ENCODE assay signal across 18 cellular contexts in genomic region chr11:109425554-109425953, GRCh38. TPM values are rescaled to one million over a fixed set of nuclear protein-coding genes. Genes with fewer than 3 reads are reported as not detected.
DNase-seq lines count a peak whose midpoint lies in the region; ATAC-seq and TF ChIP-seq lines count a peak whose summit lies in the region.
"Had no signal": no experiment of that assay in that cellular context is flagged by ENCODE, and none has a peak within 500 bp of the region (broad histone marks: within the 10 kb centered on the region; RNA-seq: fewer than 3 reads in every experiment).

No MANE protein-coding gene starts in this region.

- DNase-seq in AG10803 (ENCODE audit: low read depth), result peak; percentile 47
- DNase-seq in D341Med (ENCODE audit: low spot score), result peak; percentile 28
- DNase-seq in NCI-H69 (lab: John Stamatoyannopoulos, UW), result peak; percentile 59
- DNase-seq in fibroblast of pulmonary artery (ENCODE audit: low read depth), result no peak
- DNase-seq in activated CD4-positive, alpha-beta memory T cell treated with anti-CD3 and anti-CD28 coated beads, Interleukin-2, amount 10 ng/mL, durations not matched to agents 7 days and 5 days, result no peak
- no peak for DNase-seq in NCI-H187 treated with DMSO at 0.1 percent for 48 hours (lab: John Stamatoyannopoulos, UW)
- DNase-seq: CD8-positive, alpha-beta memory T cell; NCI-H1694 treated with DMSO at 0.1 percent for 48 hours; stimulated activated CD4-positive, alpha-beta T cell treated with anti-CD3 and anti-CD28 coated beads, Interleukin-4, amount 100 ng/mL, for 4 hours had no signal

- no peak for ATAC-seq in HG02571 (IDR thresholded peaks at IDR 0.05; ENCODE audit: unreplicated experiment)
- ATAC-seq: activated CD4-positive, alpha-beta T cell treated with anti-CD3 and anti-CD28 coated beads for 36 hours; K562; left colon had no signal

- H3K4me1 Mint-ChIP-seq in activated CD4-positive, alpha-beta memory T cell treated with anti-CD3 and anti-CD28 coated beads, Interleukin-2, amount 10 ng/mL, durations not matched to agents 7 days and 5 days, result no peaks in the 10 kb centered on the region
- H3K4me1 Mint-ChIP-seq: activated CD4-positive, alpha-beta T cell treated with anti-CD3 and anti-CD28 coated beads for 36 hours; activated naive CD4-positive, alpha-beta T cell treated with anti-CD3 and anti-CD28 coated beads, Interleukin-2, amount 10 ng/mL, durations not matched to agents 7 days and 5 days; CD8-positive, alpha-beta memory T cell had no signal

- POLR2A ChIA-PET in activated CD4-positive, alpha-beta memory T cell treated with anti-CD3 and anti-CD28 coated beads, Interleukin-2, amount 10 ng/mL, durations not matched to agents 7 days and 5 days (lab: Charles Lee), result no interaction called here

- no peaks in the 10 kb centered on the region for H3K9me3 Mint-ChIP-seq in activated CD4-positive, alpha-beta memory T cell treated with anti-CD3 and anti-CD28 coated beads, Interleukin-2, amount 10 ng/mL, durations not matched to agents 7 days and 5 days
- H3K9me3 Mint-ChIP-seq: activated naive CD4-positive, alpha-beta T cell treated with anti-CD3 and anti-CD28 coated beads, Interleukin-2, amount 10 ng/mL, durations not matched to agents 7 days and 5 days had no signal

- H3K27me3 Mint-ChIP-seq in activated CD4-positive, alpha-beta memory T cell treated with anti-CD3 and anti-CD28 coated beads, Interleukin-2, amount 10 ng/mL, durations not matched to agents 7 days and 5 days, result peaks cover 22% of the 10 kb centered on the region

- TF ChIP-seq CTCF in AG10803 (conservative IDR thresholded peaks at IDR 0.05; ENCODE audit: low read length), result peak; percentile 33; the same call in 1 of the 2 replicates
- TF ChIP-seq CTCF in fibroblast of pulmonary artery (IDR thresholded peaks at IDR 0.05; ENCODE audit: low read length, missing control alignments), result peak; percentile 6

- no peak overlapping the region for H3K27ac Mint-ChIP-seq in activated CD4-positive, alpha-beta memory T cell treated with anti-CD3 and anti-CD28 coated beads, Interleukin-2, amount 10 ng/mL, durations not matched to agents 7 days and 5 days
- H3K27ac Mint-ChIP-seq: activated CD4-positive, alpha-beta T cell treated with anti-CD3 and anti-CD28 coated beads for 36 hours; activated naive CD4-positive, alpha-beta T cell treated with anti-CD3 and anti-CD28 coated beads, Interleukin-2, amount 10 ng/mL, durations not matched to agents 7 days and 5 days; CD8-positive, alpha-beta memory T cell had no signal

- H3K36me3 Mint-ChIP-seq in activated CD4-positive, alpha-beta memory T cell treated with anti-CD3 and anti-CD28 coated beads, Interleukin-2, amount 10 ng/mL, durations not matched to agents 7 days and 5 days (ENCODE audit: low read depth), result no peaks in the 10 kb centered on the region
- H3K36me3 Mint-ChIP-seq: activated naive CD4-positive, alpha-beta T cell treated with anti-CD3 and anti-CD28 coated beads, Interleukin-2, amount 10 ng/mL, durations not matched to agents 7 days and 5 days; CD8-positive, alpha-beta memory T cell had no signal

- H3K4me3 Mint-ChIP-seq in activated CD4-positive, alpha-beta memory T cell treated with anti-CD3 and anti-CD28 coated beads, Interleukin-2, amount 10 ng/mL, durations not matched to agents 7 days and 5 days, result no peak overlapping the region
- H3K4me3 Mint-ChIP-seq: activated CD4-positive, alpha-beta T cell treated with anti-CD3 and anti-CD28 coated beads for 36 hours; activated naive CD4-positive, alpha-beta T cell treated with anti-CD3 and anti-CD28 coated beads, Interleukin-2, amount 10 ng/mL, durations not matched to agents 7 days and 5 days; CD8-positive, alpha-beta memory T cell had no signal

- H3K4me3 ChIP-seq in AG10803 (ENCODE audit: low read length) (no peak overlapping the region), fibroblast of pulmonary artery (replicated peaks; ENCODE audit: low read depth, low read length) (no peak overlapping the region)
- H3K4me3 ChIP-seq: body of pancreas, K562, skin epidermis had no signal

- CTCF ChIA-PET in activated CD4-positive, alpha-beta memory T cell treated with anti-CD3 and anti-CD28 coated beads, Interleukin-2, amount 10 ng/mL, durations not matched to agents 7 days and 5 days (lab: Charles Lee), result no interaction called here

RNA-seq across cellular contexts. Expression of gene C11orf87, which starts 3.6 kb away (rescaled TPM):
- total RNA-seq in activated CD4-positive, alpha-beta memory T cell treated with anti-CD3 and anti-CD28 coated beads, Interleukin-2, amount 10 ng/mL, durations not matched to agents 7 days and 5 days, result not detected
- total RNA-seq: activated CD4-positive, alpha-beta T cell treated with anti-CD3 and anti-CD28 coated beads for 36 hours; body of pancreas; CD8-positive, alpha-beta memory T cell; fibroblast of lung; K562; left colon; T-helper 2 cell treated with Interferon-gamma antibody and Interleukin-4, amounts not matched to agents 100 ng/mL and 5 ng/mL, for 36 hours had no signal

Comparison
In these comparisons a context has a peak if more than half of its experiments do, and no peak if none do; other contexts are left out.
1. DNase-seq: peak in AG10803 (single experiment), D341Med (single experiment) and NCI-H69 (single experiment); none in fibroblast of pulmonary artery (single experiment), activated CD4-positive, alpha-beta memory T cell treated with anti-CD3 and anti-CD28 coated beads, Interleukin-2, amount 10 ng/mL, durations not matched to agents 7 days and 5 days (single experiment) and NCI-H187 treated with DMSO at 0.1 percent for 48 hours (single experiment).